In genomic region chr19:38792250-38793111, GRCh38 we compare ENCODE assay signal across 8 cellular contexts. TPM values are rescaled to one million over a fixed set of nuclear protein-coding genes. Genes with fewer than 3 reads are reported as not detected.
DNase-seq lines count a peak whose midpoint lies in the region; ATAC-seq and TF ChIP-seq lines count a peak whose summit lies in the region.

No MANE protein-coding gene starts in this region.

- ATAC-seq in activated CD8-positive, alpha-beta T cell treated with anti-CD3 and anti-CD28 coated beads, Interleukin-2, amount 10 ng/mL, durations not matched to agents 7 days and 5 days, result peak; percentile 27
- no peak for ATAC-seq in HG03521 (IDR thresholded peaks at IDR 0.05; ENCODE audit: unreplicated experiment)

- POLR2A ChIA-PET in activated CD8-positive, alpha-beta T cell treated with anti-CD3 and anti-CD28 coated beads, Interleukin-2, amount 10 ng/mL, durations not matched to agents 7 days and 5 days (lab: Charles Lee), result no interaction called here

- no peak overlapping the region for H3K27ac Mint-ChIP-seq in activated CD8-positive, alpha-beta T cell treated with anti-CD3 and anti-CD28 coated beads, Interleukin-2, amount 10 ng/mL, durations not matched to agents 7 days and 5 days
- no peak overlapping the region for H3K27ac Mint-ChIP-seq in mesothelial cell of epicardium

- H3K4me1 Mint-ChIP-seq in activated CD8-positive, alpha-beta T cell treated with anti-CD3 and anti-CD28 coated beads, Interleukin-2, amount 10 ng/mL, durations not matched to agents 7 days and 5 days (ENCODE audit: low read depth), result peaks cover 8% of the 10 kb centered on the region
- H3K4me1 Mint-ChIP-seq in mesothelial cell of epicardium, result peaks cover 3% of the 10 kb centered on the region

- H3K4me3 ChIP-seq in esophagus squamous epithelium, result peak overlapping the region; percentile 13 to 60 (median 32)

- DNase-seq in ELF-1 (ENCODE audit: low read depth, low spot score), result peak; percentile 72
- peak; percentile 40 for DNase-seq in activated CD8-positive, alpha-beta T cell treated with anti-CD3 and anti-CD28 coated beads, Interleukin-2, amount 10 ng/mL, durations not matched to agents 7 days and 5 days
- no peak for DNase-seq in esophagus squamous epithelium (lab: John Stamatoyannopoulos, UW)
- DNase-seq in retina, result peak; percentile 63
- no peak for DNase-seq in NCI-H510A treated with DMSO at 0.1 percent for 48 hours (lab: John Stamatoyannopoulos, UW)
- DNase-seq in NCI-H1105 treated with DMSO at 0.1 percent for 48 hours (lab: John Stamatoyannopoulos, UW), result no peak
- DNase-seq in mesothelial cell of epicardium (ENCODE audit: low spot score in 2 of 2, unreplicated experiment in 2 of 2), result no peak

- H3K27ac ChIP-seq in esophagus squamous epithelium, result peak overlapping the region; percentile 85 to 91 (median 86)

- no peaks in the 10 kb centered on the region for H3K27me3 ChIP-seq in esophagus squamous epithelium

- WGBS in esophagus squamous epithelium, 2 donors, result 16% methylated on average over 7 of the region's 71 CpGs; no CpG with 5 or more reads in 1 of the 2 donors

- TF ChIP-seq CTCF in esophagus squamous epithelium (IDR thresholded peaks at IDR 0.05) (peak in 5 of 6 experiments; percentile 25 to 70 (median 51)), mesothelial cell of epicardium (IDR thresholded peaks at IDR 0.05; ENCODE audit: unreplicated experiment) (no peak)

- H3K27me3 Mint-ChIP-seq in activated CD8-positive, alpha-beta T cell treated with anti-CD3 and anti-CD28 coated beads, Interleukin-2, amount 10 ng/mL, durations not matched to agents 7 days and 5 days (ENCODE audit: low read depth), result peaks cover 14% of the 10 kb centered on the region
- no peaks in the 10 kb centered on the region for H3K27me3 Mint-ChIP-seq in mesothelial cell of epicardium (ENCODE audit: low read depth)

- no peak overlapping the region for H3K4me3 Mint-ChIP-seq in activated CD8-positive, alpha-beta T cell treated with anti-CD3 and anti-CD28 coated beads, Interleukin-2, amount 10 ng/mL, durations not matched to agents 7 days and 5 days
- no peak overlapping the region for H3K4me3 Mint-ChIP-seq in mesothelial cell of epicardium

- H3K36me3 ChIP-seq in esophagus squamous epithelium, result no peaks in the 10 kb centered on the region

- H3K36me3 Mint-ChIP-seq in activated CD8-positive, alpha-beta T cell treated with anti-CD3 and anti-CD28 coated beads, Interleukin-2, amount 10 ng/mL, durations not matched to agents 7 days and 5 days (ENCODE audit: low read depth), result no peaks in the 10 kb centered on the region
- H3K36me3 Mint-ChIP-seq in mesothelial cell of epicardium, result no peaks in the 10 kb centered on the region

- intact Hi-C loops in esophagus squamous epithelium (cut with DNase I), result no loop called here

- CTCF ChIA-PET in activated CD8-positive, alpha-beta T cell treated with anti-CD3 and anti-CD28 coated beads, Interleukin-2, amount 10 ng/mL, durations not matched to agents 7 days and 5 days (lab: Charles Lee), result interaction anchor here (0.6 to 1.4 kb wide), 4 partner anchors 18 to 145 kb away, joined by 3 to 8 read pairs (median 3); partner anchors contain the start of gene ACTN4

- H3K4me1 ChIP-seq in esophagus squamous epithelium, result peaks cover 0 to 36% (median 12%) of the 10 kb centered on the region in 3 donors

- no peaks in the 10 kb centered on the region for H3K9me3 ChIP-seq in esophagus squamous epithelium

- no peak for TF ChIP-seq POLR2A in esophagus squamous epithelium (IDR thresholded peaks at IDR 0.05)

- H3K9me3 Mint-ChIP-seq in activated CD8-positive, alpha-beta T cell treated with anti-CD3 and anti-CD28 coated beads, Interleukin-2, amount 10 ng/mL, durations not matched to agents 7 days and 5 days (ENCODE audit: insufficient read depth), result no peaks in the 10 kb centered on the region
- H3K9me3 Mint-ChIP-seq in mesothelial cell of epicardium, result no peaks in the 10 kb centered on the region

RNA-seq across cellular contexts. Expression of gene LGALS7B, which starts 3.5 kb away (rescaled TPM):
- not detected for total RNA-seq in activated CD8-positive, alpha-beta T cell treated with anti-CD3 and anti-CD28 coated beads, Interleukin-2, amount 10 ng/mL, durations not matched to agents 7 days and 5 days
- 1,000 to 10,000 TPM in 3 of 4 donors, 100 to 1,000 TPM in 1; 871 to 2,466 (median 1,613) TPM for total RNA-seq in esophagus squamous epithelium
- total RNA-seq in mesothelial cell of epicardium, result 1.2 TPM in 1 of 3 replicates, not detected in the others

RNA-seq across cellular contexts. Expression of gene LGALS7, which starts 19.2 kb away (rescaled TPM):
- total RNA-seq in activated CD8-positive, alpha-beta T cell treated with anti-CD3 and anti-CD28 coated beads, Interleukin-2, amount 10 ng/mL, durations not matched to agents 7 days and 5 days, result not detected
- 100 to 1,000 TPM in 2 of 4 donors, 10 to 100 TPM in 1, 1 to 10 TPM in 1; 7.1 to 266 (median 114) TPM for total RNA-seq in esophagus squamous epithelium
- not detected in 3 replicates for total RNA-seq in mesothelial cell of epicardium

RNA-seq across cellular contexts. Expression of gene LGALS4, which starts 20.3 kb away (rescaled TPM):
- total RNA-seq in activated CD8-positive, alpha-beta T cell treated with anti-CD3 and anti-CD28 coated beads, Interleukin-2, amount 10 ng/mL, durations not matched to agents 7 days and 5 days, result 1 to 10 TPM; 1.6 to 1.8 TPM
- total RNA-seq in esophagus squamous epithelium (under 1 TPM in 2 of 4 donors, not detected in 2; 0.62 to 0.76 TPM), mesothelial cell of epicardium (1.4 to 3.0 TPM (median 1.6 TPM) in 3 replicates)

RNA-seq across cellular contexts. Expression of gene ECH1, which starts 39.1 kb away (rescaled TPM):
- total RNA-seq in activated CD8-positive, alpha-beta T cell treated with anti-CD3 and anti-CD28 coated beads, Interleukin-2, amount 10 ng/mL, durations not matched to agents 7 days and 5 days, result 100 to 1,000 TPM; 170 to 175 TPM
- 100 to 1,000 TPM in 1 of 4 donors, 10 to 100 TPM in 3; 63.4 to 129 (median 85.9) TPM for total RNA-seq in esophagus squamous epithelium
- total RNA-seq in mesothelial cell of epicardium, result 79.5 to 91.4 TPM (median 85.9 TPM) in 3 replicates

RNA-seq across cellular contexts. Expression of gene CAPN12, which starts 48.2 kb away (rescaled TPM):
- 10 to 100 TPM; 12.2 to 16.2 TPM for total RNA-seq in activated CD8-positive, alpha-beta T cell treated with anti-CD3 and anti-CD28 coated beads, Interleukin-2, amount 10 ng/mL, durations not matched to agents 7 days and 5 days
- total RNA-seq in esophagus squamous epithelium (1 to 10 TPM; 1.5 to 4.2 (median 1.8) TPM), mesothelial cell of epicardium (6.1 to 6.8 TPM (median 6.7 TPM) in 3 replicates)

Comparison
In these comparisons a context has a peak if more than half of its experiments do, and no peak if none do; other contexts are left out.
1. DNase-seq: peak in ELF-1 (single experiment), activated CD8-positive, alpha-beta T cell treated with anti-CD3 and anti-CD28 coated beads, Interleukin-2, amount 10 ng/mL, durations not matched to agents 7 days and 5 days (single experiment) and retina (single experiment); none in esophagus squamous epithelium (single experiment), NCI-H510A treated with DMSO at 0.1 percent for 48 hours (single experiment), NCI-H1105 treated with DMSO at 0.1 percent for 48 hours (single experiment) and mesothelial cell of epicardium (0 of 2).
2. RNA of gene LGALS7B, which starts 3.5 kb away (total RNA-seq): 871 to 2,466 TPM in esophagus squamous epithelium; 1.2 TPM in mesothelial cell of epicardium and not detected in activated CD8-positive, alpha-beta T cell treated with anti-CD3 and anti-CD28 coated beads, Interleukin-2, amount 10 ng/mL, durations not matched to agents 7 days and 5 days; every median in the first group is over 100 times any median in the second.